In the genomic region with DNA sequence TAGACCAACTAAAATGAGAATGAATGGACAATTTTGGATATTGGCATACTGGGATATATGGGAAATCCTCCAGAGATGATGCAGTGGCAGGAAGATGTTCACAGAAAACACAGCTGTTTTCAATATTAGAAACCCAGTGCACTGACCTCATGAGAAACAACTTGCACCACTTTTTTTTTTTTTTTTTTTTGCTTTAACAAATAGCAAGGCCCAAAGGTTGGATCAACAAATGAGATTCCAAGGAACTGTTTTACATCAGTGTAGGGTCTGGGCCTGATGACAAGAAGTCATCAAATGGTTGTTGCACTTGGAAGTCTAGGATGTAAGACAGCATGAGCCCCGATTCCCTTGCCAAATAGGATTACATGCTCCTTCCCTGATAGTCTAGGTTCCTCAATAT, we compare ENCODE assay signal across 25 cellular contexts.
DNase-seq lines count a peak whose midpoint lies in the region; ATAC-seq and TF ChIP-seq lines count a peak whose summit lies in the region.
"Had no signal": no experiment of that assay in that cellular context is flagged by ENCODE, and none has a peak within 500 bp of the region (broad histone marks: within the 10 kb centered on the region; RNA-seq: fewer than 3 reads in every experiment).

No MANE protein-coding gene starts in this region.

- H3K36me3 ChIP-seq in adipocyte (ENCODE audit: control insufficient read depth, insufficient read depth, low read length, severe bottlenecking) = no peaks in the 10 kb centered on the region
- H3K36me3 ChIP-seq in spleen = no peaks in the 10 kb centered on the region
- H3K36me3 ChIP-seq: MG63 had no signal

- 71 to 95% (median 91%) methylated on average over 1 of the region's 1 CpG for whole genome bisulfite sequencing in spleen, 5 donors

- TF ChIP-seq POLR2A in spleen (IDR thresholded peaks at IDR 0.05) = no peak

- no peak overlapping the region for H3K9ac ChIP-seq in adipocyte (ENCODE audit: low read length)

- no peak overlapping the region for H3K4me3 ChIP-seq in adipocyte (ENCODE audit: low read length)
- no peak overlapping the region for H3K4me3 ChIP-seq in spleen
- H3K4me3 ChIP-seq: K562, MG63 had no signal

- intact Hi-C loops in Right ventricle myocardium inferior (cut with DNase I) = no loop called here
- intact Hi-C loops in cardiac septum (cut with DNase I) = no loop called here
- intact Hi-C loops in sciatic nerve (cut with DNase I) = no loop called here
- intact Hi-C loops in spleen (cut with DNase I; ENCODE audit: low total_unique reads) = no loop called here

- DNase-seq in Right ventricle myocardium inferior (ENCODE audit: missing footprints) (no peak), cardiac septum (ENCODE audit: low spot score) (no peak), adipocyte (ENCODE audit: low read depth) (peak; percentile 18), fibroblast of peridontal ligament (ENCODE audit: extremely low read depth) (peak; percentile 81), sciatic nerve (ENCODE audit: low spot score) (no peak), spleen (no peak), NCI-H128 (lab: John Stamatoyannopoulos, UW; ENCODE audit: unreplicated experiment) (no peak)
- DNase-seq: ACHN; Calu3; CD8-positive, alpha-beta memory T cell; DMS153; H7; MG63; NCI-H1417 treated with DMSO at 0.1 percent for 48 hours; NCI-H187; NCI-H226; NCI-H524; NCI-H774; SHP77 had no signal

- no peak overlapping the region for H3K27ac ChIP-seq in spleen
- H3K27ac ChIP-seq: 22Rv1, C4-2B had no signal

- peaks cover 8% of the 10 kb centered on the region for H3K4me1 ChIP-seq in adipocyte (ENCODE audit: control insufficient read depth, insufficient read depth, low read length)
- H3K4me1 ChIP-seq in spleen = peaks cover 0 to 3% (median 0%) of the 10 kb centered on the region in 6 donors

- H3K27me3 ChIP-seq in adipocyte (replicated peaks; ENCODE audit: control insufficient read depth, insufficient read depth, low read length) = no peaks in the 10 kb centered on the region
- no peaks in the 10 kb centered on the region for H3K27me3 ChIP-seq in spleen (replicated peaks in 1 of 7)
- H3K27me3 ChIP-seq: MG63 had no signal

- ATAC-seq in Right ventricle myocardium inferior (peak; percentile 72), sciatic nerve (peak; percentile 95), GM19455 (IDR thresholded peaks at IDR 0.05; ENCODE audit: unreplicated experiment) (no peak)
- ATAC-seq: HepG2, K562, Panc1 had no signal

- H3K9me3 ChIP-seq in adipocyte (ENCODE audit: control insufficient read depth, low read length) = no peaks in the 10 kb centered on the region
- H3K9me3 ChIP-seq in spleen = no peaks in the 10 kb centered on the region
- H3K9me3 ChIP-seq: MG63 had no signal

- no peak for TF ChIP-seq CTCF in spleen (IDR thresholded peaks at IDR 0.05 in 8 of 11, conservative IDR thresholded peaks at IDR 0.05 in 3 of 11)

Comparison
In these comparisons a context has a peak if more than half of its experiments do, and no peak if none do; other contexts are left out.
1. DNase-seq: peak in adipocyte (single experiment) and fibroblast of peridontal ligament (single experiment); none in Right ventricle myocardium inferior (single experiment), cardiac septum (single experiment), sciatic nerve (single experiment), spleen (single experiment) and NCI-H128 (single experiment).